In the genomic region with DNA sequence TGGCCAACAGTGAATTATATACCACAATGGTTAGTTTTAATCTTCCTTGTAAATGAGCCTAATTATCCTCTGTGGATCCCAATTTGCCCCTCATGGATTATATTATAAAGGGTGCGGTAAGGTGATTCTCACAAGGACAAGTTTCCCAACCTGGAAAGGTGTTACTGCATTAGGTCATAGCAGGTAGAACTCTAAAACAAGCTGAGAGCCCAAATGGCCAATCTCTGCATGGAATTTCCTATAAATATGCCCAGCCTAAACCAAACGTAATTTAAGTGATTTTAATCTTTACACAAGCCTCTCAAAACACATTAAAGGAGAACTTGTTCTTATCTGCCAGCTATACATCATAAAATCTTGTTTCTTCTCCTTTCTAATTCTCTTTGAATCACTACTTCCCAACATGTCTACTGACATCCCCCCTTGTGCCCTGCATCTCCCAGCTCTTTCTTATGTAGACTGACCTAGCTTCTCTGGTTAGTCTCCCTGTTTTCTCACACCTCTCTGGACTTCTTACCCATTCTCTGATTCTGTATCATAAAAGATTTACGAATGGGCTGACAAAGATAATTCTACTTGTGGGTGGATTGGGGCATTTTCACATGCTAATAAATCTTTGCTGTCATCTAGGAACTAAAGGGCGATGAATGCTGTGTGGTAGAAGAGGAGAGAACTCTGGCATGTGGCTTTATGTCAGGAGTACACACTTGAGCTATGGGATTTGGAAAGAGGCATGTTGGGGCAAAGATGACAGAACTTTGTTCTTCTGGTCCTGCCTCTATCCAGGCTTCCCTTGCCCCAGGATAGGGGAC, we compare ENCODE assay signal across 18 cellular contexts.
DNase-seq lines count a peak whose midpoint lies in the region; ATAC-seq and TF ChIP-seq lines count a peak whose summit lies in the region.
"Had no signal": no experiment of that assay in that cellular context is flagged by ENCODE, and none has a peak within 500 bp of the region (broad histone marks: within the 10 kb centered on the region; RNA-seq: fewer than 3 reads in every experiment).

No MANE protein-coding gene starts in this region.

- peaks cover 22% of the 10 kb centered on the region for H3K4me1 Mint-ChIP-seq in Caco-2 (ENCODE audit: low read depth, unreplicated experiment)

- TF ChIP-seq CTCF in colonic mucosa (IDR thresholded peaks at IDR 0.05) (no peak), upper lobe of left lung (IDR thresholded peaks at IDR 0.05) (no peak), Caco-2 (IDR thresholded peaks at IDR 0.05; ENCODE audit: insufficient read depth in 1 of 2, low read depth in 1 of 2, low read length in 1 of 2, severe bottlenecking in 1 of 2, unreplicated experiment in 1 of 2) (no peak)

- no peak overlapping the region for H3K14ac ChIP-seq in mesenchymal stem cell (ENCODE audit: low read length in 2 of 2)

- H3K27ac Mint-ChIP-seq in Caco-2 (ENCODE audit: unreplicated experiment): no peak overlapping the region
- H3K27ac Mint-ChIP-seq: HFFc6 had no signal

- POLR2A ChIA-PET in Caco-2 (lab: Charles Lee): no interaction called here

- no peak overlapping the region for H3K27ac ChIP-seq in Karpas-422 (ENCODE audit: low read length)
- peak overlapping the region; percentile 6 for H3K27ac ChIP-seq in colonic mucosa
- H3K27ac ChIP-seq in mesenchymal stem cell (ENCODE audit: low read length, poor library complexity, severe bottlenecking): no peak overlapping the region
- no peak overlapping the region for H3K27ac ChIP-seq in upper lobe of left lung
- H3K27ac ChIP-seq: C4-2B, HL-60, Peyer's patch had no signal

- H3K4ac ChIP-seq in mesenchymal stem cell (ENCODE audit: low read depth in 1 of 2, low read length in 2 of 2): peak overlapping the region; percentile 5 to 53

- H2AFZ ChIP-seq in Karpas-422 (ENCODE audit: low read length): peak overlapping the region; percentile 49
- H2AFZ ChIP-seq in mesenchymal stem cell (ENCODE audit: low read depth, low read length): no peak overlapping the region

- H3K4me2 ChIP-seq in Karpas-422 (ENCODE audit: low read depth, low read length, poor library complexity, severe bottlenecking) (peak overlapping the region; percentile 33), mesenchymal stem cell (ENCODE audit: low read length, poor library complexity, severe bottlenecking) (no peak overlapping the region)

- peak overlapping the region; percentile 92 for H2AK5ac ChIP-seq in mesenchymal stem cell (ENCODE audit: low read length, severe bottlenecking)

- peaks cover 4% of the 10 kb centered on the region; the same call in 1 of the 2 replicates for H3K9me3 ChIP-seq in Karpas-422 (ENCODE audit: low read length)
- H3K9me3 ChIP-seq in colonic mucosa: no peaks in the 10 kb centered on the region
- H3K9me3 ChIP-seq in mesenchymal stem cell (ENCODE audit: control insufficient read depth, low read length): peaks cover 3% of the 10 kb centered on the region
- no peaks in the 10 kb centered on the region for H3K9me3 ChIP-seq in upper lobe of left lung
- peaks cover 14% of the 10 kb centered on the region; the same call in 1 of the 2 replicates for H3K9me3 ChIP-seq in Caco-2
- H3K9me3 ChIP-seq: Peyer's patch had no signal

- peaks cover 1% of the 10 kb centered on the region for H3K79me1 ChIP-seq in mesenchymal stem cell (replicated peaks; ENCODE audit: low read length, poor library complexity, severe bottlenecking)

- H3K9ac ChIP-seq in Karpas-422 (ENCODE audit: low read length): no peak overlapping the region
- no peak overlapping the region for H3K9ac ChIP-seq in colonic mucosa (ENCODE audit: low read depth in 2 of 2, low read length in 2 of 2)
- no peak overlapping the region for H3K9ac ChIP-seq in mesenchymal stem cell (ENCODE audit: low read length)

- TF ChIP-seq EP300 in upper lobe of left lung (IDR thresholded peaks at IDR 0.05): no peak

- H2BK12ac ChIP-seq in mesenchymal stem cell (ENCODE audit: low read length in 2 of 2): peak overlapping the region; percentile 75 to 88

- WGBS in mesenchymal stem cell: 84% methylated on average over 4 of the region's 4 CpGs
- WGBS in upper lobe of left lung, 2 donors: 66 to 89% methylated on average over 4 of the region's 4 CpGs

- no peaks in the 10 kb centered on the region for H3K36me3 ChIP-seq in Karpas-422 (ENCODE audit: insufficient read depth, low read length)
- H3K36me3 ChIP-seq in colonic mucosa: no peaks in the 10 kb centered on the region
- H3K36me3 ChIP-seq in mesenchymal stem cell (ENCODE audit: control insufficient read depth in 1 of 2, insufficient read depth in 2 of 2, low read depth in 1 of 2, low read length in 2 of 2): peaks cover 0 to 3% of the 10 kb centered on the region in 2 experiments
- no peaks in the 10 kb centered on the region for H3K36me3 ChIP-seq in upper lobe of left lung
- H3K36me3 ChIP-seq in Caco-2 (ENCODE audit: control insufficient read depth, insufficient read depth, low read length): no peaks in the 10 kb centered on the region
- H3K36me3 ChIP-seq: Peyer's patch had no signal

- H3K9me2 ChIP-seq in Karpas-422 (replicated peaks; ENCODE audit: insufficient read depth, low read length): no peaks in the 10 kb centered on the region

- peak overlapping the region; percentile 52 for H4K91ac ChIP-seq in mesenchymal stem cell (ENCODE audit: low read length)

- no TSS peak for BruUV-seq in Caco-2 (replicated peaks; lab: Mats Ljungman, UMichigan)

- H3K9me3 Mint-ChIP-seq in Caco-2 (ENCODE audit: unreplicated experiment): peaks cover 24% of the 10 kb centered on the region

- no peak overlapping the region for H3K4me3 ChIP-seq in Karpas-422 (ENCODE audit: low read length)
- H3K4me3 ChIP-seq in colonic mucosa: no peak overlapping the region
- no peak overlapping the region for H3K4me3 ChIP-seq in mesenchymal stem cell (ENCODE audit: insufficient read depth in 1 of 2, low read depth in 1 of 2, low read length in 2 of 2)
- H3K4me3 ChIP-seq in upper lobe of left lung: no peak overlapping the region
- no peak overlapping the region for H3K4me3 ChIP-seq in Caco-2 (ENCODE audit: low read depth, low read length)
- H3K4me3 ChIP-seq: Peyer's patch had no signal

- H3K27me3 ChIP-seq in Karpas-422 (ENCODE audit: low read length): no peaks in the 10 kb centered on the region
- H3K27me3 ChIP-seq in colonic mucosa: no peaks in the 10 kb centered on the region
- no peaks in the 10 kb centered on the region for H3K27me3 ChIP-seq in mesenchymal stem cell (ENCODE audit: control insufficient read depth in 1 of 2, insufficient read depth in 1 of 2, low read length in 2 of 2)
- H3K27me3 ChIP-seq in upper lobe of left lung: no peaks in the 10 kb centered on the region
- no peaks in the 10 kb centered on the region for H3K27me3 ChIP-seq in Caco-2 (replicated peaks; ENCODE audit: control insufficient read depth, insufficient read depth, low read length)
- H3K27me3 ChIP-seq: Peyer's patch had no signal

- H3K23ac ChIP-seq in mesenchymal stem cell (ENCODE audit: low read length in 2 of 2): no peak overlapping the region

- no peaks in the 10 kb centered on the region for H4K20me1 ChIP-seq in Karpas-422 (ENCODE audit: insufficient read depth, low read depth, low read length)

- H3K4me1 ChIP-seq in Karpas-422 (ENCODE audit: low read length) (peaks cover 45% of the 10 kb centered on the region), colonic mucosa (no peaks in the 10 kb centered on the region), mesenchymal stem cell (ENCODE audit: control insufficient read depth, insufficient read depth, low read depth, low read length) (peaks cover 6% of the 10 kb centered on the region), upper lobe of left lung (peaks cover 0 to 9% (median 0%) of the 10 kb centered on the region in 4 donors), Caco-2 (peaks cover 32% of the 10 kb centered on the region)

- TF ChIP-seq POLR2A in upper lobe of left lung (IDR thresholded peaks at IDR 0.05): no peak

- H2BK5ac ChIP-seq in mesenchymal stem cell (ENCODE audit: low read depth, low read length, poor library complexity, severe bottlenecking): no peak overlapping the region

- H2BK120ac ChIP-seq in mesenchymal stem cell (ENCODE audit: low read depth, low read length): peak overlapping the region; percentile 42

- no peak overlapping the region for H4K8ac ChIP-seq in mesenchymal stem cell (ENCODE audit: low read length)

- intact Hi-C loops in colonic mucosa (cut with DNase I) (loop anchor here (10.0 kb wide), 2 partner anchors 97 to 173 kb away; partner anchors contain the start of gene PGRMC2), Caco-2 (cut with micrococcal nuclease; ENCODE audit: unreplicated experiment) (no loop called here)

- H3K18ac ChIP-seq in mesenchymal stem cell (ENCODE audit: low read depth in 1 of 2, low read length in 2 of 2): peak overlapping the region; percentile 60 to 79

- DNase-seq in Karpas-422 (no peak), colonic mucosa (no peak), mesenchymal stem cell (no peak), D341Med (ENCODE audit: low spot score) (no peak), upper lobe of left lung (no peak), Caco-2 (no peak)
- DNase-seq in activated CD4-positive, alpha-beta T cell treated with anti-CD3 and anti-CD28 coated beads, Interleukin-2, amount 50 U/mL, for 1 hour: no peak
- DNase-seq: AML-193; DMS79 treated with DMSO at 0.1 percent for 48 hours; HFFc6; NCI-H1105; NCI-H2081; NCI-H2171 treated with DMSO at 0.1 percent for 48 hours; NCI-H446; NK-92 treated with Interleukin-12 subunit alpha and Interleukin-12 subunit beta, amount 100 ng/mL, for 24 hours; Peyer's patch had no signal

- H3K27me3 Mint-ChIP-seq in Caco-2 (ENCODE audit: insufficient read depth, unreplicated experiment): no peaks in the 10 kb centered on the region

- peaks cover 5% of the 10 kb centered on the region for H3K36me3 Mint-ChIP-seq in Caco-2 (ENCODE audit: insufficient read depth, unreplicated experiment)

- no peak overlapping the region for H2BK15ac ChIP-seq in mesenchymal stem cell (ENCODE audit: low read depth, poor library complexity, severe bottlenecking)

- no peak overlapping the region for H3K4me3 Mint-ChIP-seq in Caco-2 (ENCODE audit: unreplicated experiment)
- H3K4me3 Mint-ChIP-seq: HFFc6 had no signal

- H3K79me2 ChIP-seq in Karpas-422 (ENCODE audit: low read length): no peaks in the 10 kb centered on the region

- ATAC-seq in upper lobe of left lung (ENCODE audit: low FRiP score in 2 of 2): no peak

- CTCF ChIA-PET in Caco-2 (lab: Charles Lee): no interaction called here
